Comparison of ENCODE assay signal across 9 cellular contexts in the genomic region with DNA sequence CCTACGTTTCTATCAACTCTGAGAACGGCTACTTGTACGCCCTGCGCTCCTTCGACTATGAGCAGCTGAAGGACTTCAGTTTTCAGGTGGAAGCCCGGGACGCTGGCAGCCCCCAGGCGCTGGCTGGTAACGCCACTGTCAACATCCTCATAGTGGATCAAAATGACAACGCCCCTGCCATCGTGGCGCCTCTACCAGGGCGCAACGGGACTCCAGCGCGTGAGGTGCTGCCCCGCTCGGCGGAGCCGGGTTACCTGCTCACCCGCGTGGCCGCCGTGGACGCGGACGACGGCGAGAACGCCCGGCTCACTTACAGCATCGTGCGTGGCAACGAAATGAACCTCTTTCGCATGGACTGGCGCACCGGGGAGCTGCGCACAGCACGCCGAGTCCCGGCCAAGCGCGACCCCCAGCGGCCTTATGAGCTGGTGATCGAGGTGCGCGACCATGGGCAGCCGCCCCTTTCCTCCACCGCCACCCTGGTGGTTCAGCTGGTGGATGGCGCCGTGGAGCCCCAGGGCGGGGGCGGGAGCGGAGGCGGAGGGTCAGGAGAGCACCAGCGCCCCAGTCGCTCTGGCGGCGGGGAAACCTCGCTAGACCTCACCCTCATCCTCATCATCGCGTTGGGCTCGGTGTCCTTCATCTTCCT. TPM values are rescaled to one million over a fixed set of nuclear protein-coding genes. Genes with fewer than 3 reads are reported as not detected.
DNase-seq lines count a peak whose midpoint lies in the region; ATAC-seq and TF ChIP-seq lines count a peak whose summit lies in the region.
"Had no signal": no experiment of that assay in that cellular context is flagged by ENCODE, and none has a peak within 500 bp of the region (broad histone marks: within the 10 kb centered on the region; RNA-seq: fewer than 3 reads in every experiment).

No MANE protein-coding gene starts in this region.

- no peaks in the 10 kb centered on the region for H3K36me3 ChIP-seq in H7 (replicated peaks; ENCODE audit: control insufficient read depth, insufficient read depth, low read length)

- H3K27me3 ChIP-seq in H7 (ENCODE audit: control insufficient read depth, insufficient read depth, low read length) (peaks cover 68% of the 10 kb centered on the region), dorsolateral prefrontal cortex (peaks cover 0 to 3% (median 0%) of the 10 kb centered on the region in 45 donors)

- H3K36me3 Mint-ChIP-seq in nephron (ENCODE audit: low read depth) = no peaks in the 10 kb centered on the region

- H3K27ac ChIP-seq in dorsolateral prefrontal cortex = peak overlapping the region; percentile 77 to 98 (median 95)
- H3K27ac ChIP-seq: HL-60 had no signal

- peaks cover 65% of the 10 kb centered on the region for H3K27me3 Mint-ChIP-seq in nephron (ENCODE audit: low read depth)

- peak overlapping the region; percentile 90 to 92 (median 91) for H3K4me3 Mint-ChIP-seq in nephron

- H3K4me3 ChIP-seq in H7 (ENCODE audit: insufficient read depth, low read depth, low read length) (peak overlapping the region; percentile 66), dorsolateral prefrontal cortex (peak overlapping the region; percentile 65 to 97 (median 80))

- intact Hi-C loops in dorsolateral prefrontal cortex (cut with DNase I) = loop anchor here in 1 of 2 donors (5.0 kb wide), 1 partner anchor 330 kb away; no protein-coding TSS in a partner anchor

- peaks cover 46% of the 10 kb centered on the region for H3K4me1 Mint-ChIP-seq in nephron

- H3K9me3 Mint-ChIP-seq in nephron = no peaks in the 10 kb centered on the region

- DNase-seq in A172 (ENCODE audit: low spot score) = peak; percentile 23
- DNase-seq in H7 = peak; percentile 79
- DNase-seq in dorsolateral prefrontal cortex = peak in 9 of 10 donors; percentile 58 to 83 (median 75)
- no peak for DNase-seq in DMS153 treated with DMSO at 0.1 percent for 48 hours (lab: John Stamatoyannopoulos, UW; ENCODE audit: unreplicated experiment)
- DNase-seq in GF-D8 (lab: John Stamatoyannopoulos, UW) = no peak

- peak overlapping the region in 1 of 3 experiments; percentile 1 for H3K27ac Mint-ChIP-seq in nephron

- TF ChIP-seq CTCF in dorsolateral prefrontal cortex (IDR thresholded peaks at IDR 0.05 in 54 of 56, conservative IDR thresholded peaks at IDR 0.05 in 2 of 56; ENCODE audit: low read depth in 1 of 56, partially characterized antibody in 56 of 56) = peak in 54 of 56 donors; percentile 10 to 69 (median 55)
- TF ChIP-seq CTCF in nephron (IDR thresholded peaks at IDR 0.05; ENCODE audit: unreplicated experiment in 3 of 3) = peak; percentile 28 to 49 (median 33)

- ATAC-seq in HG02870 (IDR thresholded peaks at IDR 0.05; ENCODE audit: unreplicated experiment) (no peak), GM21576 (IDR thresholded peaks at IDR 0.05; ENCODE audit: unreplicated experiment) (no peak)

RNA-seq across cellular contexts. Expression of a gene that starts 2.7 kb away (rescaled TPM):
- total RNA-seq in A172 (2014; rRNA removed; shearing (Covaris generic)) = 14.1 and 18.9 TPM in 2 replicates
- 32.2 and 41.2 TPM in 2 replicates for total RNA-seq in H7 (2014; rRNA removed; shearing (Covaris generic))
- total RNA-seq in dorsolateral prefrontal cortex = 100 to 1,000 TPM in 17 of 120 experiments, 10 to 100 TPM in 103; 55.4 to 124 (median 86.6) TPM

Comparison
In these comparisons a context has a peak if more than half of its experiments do, and no peak if none do; other contexts are left out.
1. DNase-seq: peak in A172 (single experiment), H7 (single experiment) and dorsolateral prefrontal cortex (9 of 10); none in DMS153 treated with DMSO at 0.1 percent for 48 hours (single experiment) and GF-D8 (single experiment).